In the genomic region with DNA sequence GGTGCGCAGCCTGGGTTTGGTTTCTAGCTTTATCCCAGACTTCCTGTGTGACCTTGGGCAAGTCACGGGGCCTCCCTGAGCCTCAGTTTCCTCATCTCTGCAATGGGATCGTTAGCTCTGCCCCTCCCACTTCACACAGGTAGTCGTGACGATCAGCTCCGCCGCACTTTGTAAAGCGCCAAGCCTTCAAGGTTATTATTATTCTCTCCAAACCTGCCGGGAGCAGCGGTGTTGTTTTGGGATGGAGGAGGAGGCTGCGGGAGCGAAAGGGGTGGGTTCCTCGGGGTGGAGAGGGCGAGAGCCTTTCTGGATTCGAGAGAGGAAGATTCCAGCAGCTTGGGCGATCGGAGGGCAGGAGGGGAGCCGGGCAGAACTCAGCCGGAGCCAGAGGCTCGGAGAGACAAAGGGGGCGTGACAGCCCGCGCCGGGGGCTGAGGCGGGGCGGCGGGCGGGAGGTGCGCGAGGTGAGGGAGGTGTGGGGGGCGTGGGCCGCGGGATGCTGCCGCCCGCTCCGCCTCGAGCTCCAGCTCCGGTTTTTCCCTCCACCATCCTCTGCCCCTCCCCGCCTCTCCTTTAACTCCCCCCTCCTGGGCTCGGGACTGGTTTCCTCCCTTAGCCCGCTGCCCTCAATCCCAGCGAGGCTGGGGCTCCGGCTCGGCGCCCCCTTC, we compare ENCODE assay signal across 8 cellular contexts. TPM values are rescaled to one million over a fixed set of nuclear protein-coding genes. Genes with fewer than 3 reads are reported as not detected.
A peak's percentile ranks its signal among the peaks of the same experiment; 100 is the strongest.
DNase-seq lines count a peak whose midpoint lies in the region; ATAC-seq and TF ChIP-seq lines count a peak whose summit lies in the region.

A gene with protein sequence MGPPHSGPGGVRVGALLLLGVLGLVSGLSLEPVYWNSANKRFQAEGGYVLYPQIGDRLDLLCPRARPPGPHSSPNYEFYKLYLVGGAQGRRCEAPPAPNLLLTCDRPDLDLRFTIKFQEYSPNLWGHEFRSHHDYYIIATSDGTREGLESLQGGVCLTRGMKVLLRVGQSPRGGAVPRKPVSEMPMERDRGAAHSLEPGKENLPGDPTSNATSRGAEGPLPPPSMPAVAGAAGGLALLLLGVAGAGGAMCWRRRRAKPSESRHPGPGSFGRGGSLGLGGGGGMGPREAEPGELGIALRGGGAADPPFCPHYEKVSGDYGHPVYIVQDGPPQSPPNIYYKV (plus strand): TSS at position 602 of the 668 bp plus-strand sequence. CDS start 397 bp downstream, outside the sequence.

- no TSS peak for BruUV-seq in MCF 10A (replicated peaks; lab: Mats Ljungman, UMichigan)

- no peak for TF ChIP-seq CTCF in MCF 10A (IDR thresholded peaks at IDR 0.05; ENCODE audit: unreplicated experiment)

- peaks cover 11% of the 10 kb centered on the region for H3K36me3 Mint-ChIP-seq in MCF 10A (ENCODE audit: insufficient read depth, unreplicated experiment)

- H3K4me3 ChIP-seq in thymus (ENCODE audit: low read length), result peak within 1 kb of the TSS; percentile 44

- peak; percentile 22 for DNase-seq in DMS53 treated with DMSO at 0.1 percent for 48 hours (lab: John Stamatoyannopoulos, UW; ENCODE audit: unreplicated experiment)
- DNase-seq in NCI-H146 treated with DMSO at 0.1 percent for 48 hours (lab: John Stamatoyannopoulos, UW; ENCODE audit: unreplicated experiment), result peak; percentile 40
- DNase-seq in MCF 10A (ENCODE audit: unreplicated experiment), result peak; percentile 28
- DNase-seq in kidney glomerular epithelial cell (lab: John Stamatoyannopoulos, UW), result peak; percentile 11
- DNase-seq in activated gamma-delta T cell treated with Interleukin-2 at 50 U/mL for 16 hours, result no peak
- DNase-seq in activated CD8-positive, alpha-beta memory T cell treated with anti-CD3 and anti-CD28 coated beads, Interleukin-2, amount 50 U/mL, for 48 hours, result no peak

- H3K4me1 Mint-ChIP-seq in MCF 10A (ENCODE audit: insufficient read depth, unreplicated experiment), result peaks cover 6% of the 10 kb centered on the region

- H3K4me1 ChIP-seq in thymus (ENCODE audit: control insufficient read depth, insufficient read depth, low read length), result peaks cover 8% of the 10 kb centered on the region

- H3K27me3 Mint-ChIP-seq in MCF 10A (ENCODE audit: insufficient read depth, unreplicated experiment), result peaks cover 23% of the 10 kb centered on the region

- no peaks in the 10 kb centered on the region for H3K9me3 Mint-ChIP-seq in MCF 10A (ENCODE audit: unreplicated experiment)

- CTCF ChIA-PET in MCF 10A (lab: Yijun Ruan, JAX), result interaction anchor here (0.5 to 2.4 kb wide), 3 partner anchors 12 to 286 kb away, joined by 3 to 11 read pairs (median 3); partner anchors contain the start of gene DNAH2

- POLR2A ChIA-PET in MCF 10A (lab: Yijun Ruan, JAX), result interaction anchor here (0.9 to 3.7 kb wide), 2 partner anchors 12 to 18 kb away, joined by 3 to 18 read pairs; partner anchors contain the start of genes DNAH2 and TP53

- no peak within 1 kb of the TSS for H3K27ac ChIP-seq in thymus (ENCODE audit: low read depth)

- intact Hi-C loops in MCF 10A (cut with micrococcal nuclease), result no loop called here

- no peak within 1 kb of the TSS for H3K27ac Mint-ChIP-seq in MCF 10A (ENCODE audit: low read depth, unreplicated experiment)

- H3K36me3 ChIP-seq in thymus (ENCODE audit: control insufficient read depth, insufficient read depth), result peaks cover 25% of the 10 kb centered on the region

- H3K9me3 ChIP-seq in thymus (ENCODE audit: control insufficient read depth), result no peaks in the 10 kb centered on the region

- ATAC-seq in GM21737 (IDR thresholded peaks at IDR 0.05; ENCODE audit: unreplicated experiment), result no peak

- 4% methylated on average over 45 of the region's 45 CpGs for WGBS in thymus

- H3K27me3 ChIP-seq in thymus (ENCODE audit: control insufficient read depth, insufficient read depth), result peaks cover 38% of the 10 kb centered on the region

- peak within 1 kb of the TSS; percentile 76 for H3K4me3 Mint-ChIP-seq in MCF 10A (ENCODE audit: unreplicated experiment)

RNA-seq across cellular contexts. Expression of the gene that starts here (rescaled TPM):
- total RNA-seq in MCF 10A (2022), result 1.3 and 1.4 TPM in 2 replicates
- 0.52 TPM for polyA plus RNA-seq in thymus

Comparison
In these comparisons a context has a peak if more than half of its experiments do, and no peak if none do; other contexts are left out.
1. DNase-seq: peak in DMS53 treated with DMSO at 0.1 percent for 48 hours (single experiment), NCI-H146 treated with DMSO at 0.1 percent for 48 hours (single experiment), MCF 10A (single experiment) and kidney glomerular epithelial cell (single experiment); none in activated gamma-delta T cell treated with Interleukin-2 at 50 U/mL for 16 hours (single experiment) and activated CD8-positive, alpha-beta memory T cell treated with anti-CD3 and anti-CD28 coated beads, Interleukin-2, amount 50 U/mL, for 48 hours (single experiment).